In genomic region chr11:86802601-86803051, GRCh38 we compare ENCODE assay signal across 8 cellular contexts. TPM values are rescaled to one million over a fixed set of nuclear protein-coding genes. Genes with fewer than 3 reads are reported as not detected.
DNase-seq lines count a peak whose midpoint lies in the region; ATAC-seq, FAIRE-seq and TF ChIP-seq lines count a peak whose summit lies in the region.

No MANE protein-coding gene starts in this region.

- TF ChIP-seq EP300 in GM12878 (IDR thresholded peaks at IDR 0.05; ENCODE audit: borderline replicate concordance in 1 of 2, control insufficient read depth in 1 of 2, low read depth in 2 of 2, low read length in 2 of 2) (no peak), suprapubic skin (IDR thresholded peaks at IDR 0.05) (no peak)

- no peaks in the 10 kb centered on the region for H3K36me3 ChIP-seq in GM12878 (ENCODE audit: control insufficient read depth in 2 of 2, insufficient read depth in 2 of 2, low read length in 1 of 2)
- no peaks in the 10 kb centered on the region for H3K36me3 ChIP-seq in suprapubic skin

- no peak overlapping the region for H3K4me2 ChIP-seq in GM12878 (ENCODE audit: control insufficient read depth, insufficient read depth)

- H3K4me1 ChIP-seq in GM12878 (ENCODE audit: control insufficient read depth, insufficient read depth, low read length) (no peaks in the 10 kb centered on the region), suprapubic skin (peaks cover 44% of the 10 kb centered on the region)

- no peaks in the 10 kb centered on the region for H3K9me3 ChIP-seq in GM12878 (replicated peaks; ENCODE audit: control insufficient read depth, insufficient read depth, low read length)
- no peaks in the 10 kb centered on the region for H3K9me3 ChIP-seq in suprapubic skin

- peaks cover 5 to 6% of the 10 kb centered on the region in 2 experiments; a peak in 3 of 4 replicates for H3K27me3 ChIP-seq in GM12878 (replicated peaks in 1 of 2; ENCODE audit: control insufficient read depth in 2 of 2, insufficient read depth in 2 of 2, low read length in 1 of 2)
- H3K27me3 ChIP-seq in suprapubic skin = no peaks in the 10 kb centered on the region

- ATAC-seq in GM12878 (peak; percentile 54), HG03135 (IDR thresholded peaks at IDR 0.05; ENCODE audit: unreplicated experiment) (no peak), HG03571 (IDR thresholded peaks at IDR 0.05; ENCODE audit: unreplicated experiment) (no peak)

- no peak overlapping the region for H3K9ac ChIP-seq in GM12878 (ENCODE audit: control insufficient read depth, insufficient read depth, low read length)

- H2AFZ ChIP-seq in GM12878 (ENCODE audit: control insufficient read depth, low read depth, low read length) = no peak overlapping the region

- H4K20me1 ChIP-seq in GM12878 (ENCODE audit: control insufficient read depth, insufficient read depth) = no peaks in the 10 kb centered on the region

- SMC1A ChIA-PET in GM12878 (lab: Charles Lee; ENCODE audit: uncharacterized antibody, unreplicated experiment) = no interaction called here

- TF ChIP-seq CTCF in GM20000 (IDR thresholded peaks at IDR 0.05; ENCODE audit: extremely low read depth, missing control alignments) = no peak
- TF ChIP-seq CTCF in GM12878 (IDR thresholded peaks at IDR 0.05 in 2 of 3, conservative IDR thresholded peaks at IDR 0.05 in 1 of 3; ENCODE audit: control insufficient read depth in 2 of 3, extremely low read depth in 1 of 3, insufficient read depth in 1 of 3, low read depth in 3 of 3, low read length in 3 of 3) = peak; percentile 13 to 20 (median 17); a peak in 2 of 6 replicates
- peak; percentile 1 to 56 for TF ChIP-seq CTCF in suprapubic skin (IDR thresholded peaks at IDR 0.05)

- DNase-seq in Caki2 (ENCODE audit: low read depth) (peak; percentile 74), GM20000 (ENCODE audit: low spot score) (peak; percentile 33), NCI-H2107 (lab: John Stamatoyannopoulos, UW) (peak; percentile 21), GM12878 (ENCODE audit: low read depth, low spot score) (no peak), kidney glomerular epithelial cell (lab: John Stamatoyannopoulos, UW) (peak; percentile 96), suprapubic skin (ENCODE audit: low spot score in 2 of 2) (no peak)

- FAIRE-seq in GM12878 (lab: Jason Lieb, UNC) = no peak

- intact Hi-C loops in GM12878 (cut with micrococcal nuclease; ENCODE audit: unreplicated experiment) = no loop called here

- no peak for TF ChIP-seq RAD21 in GM12878 (IDR thresholded peaks at IDR 0.05; ENCODE audit: insufficient read depth, low read depth, low read length)

- POLR2A ChIA-PET in GM12878 (lab: Charles Lee) = no interaction called here

- TF ChIP-seq POLR2A in GM12878 (IDR thresholded peaks at IDR 0.05; ENCODE audit: low read depth, low read length) (no peak), suprapubic skin (IDR thresholded peaks at IDR 0.05) (no peak)

- WGBS in GM12878 (ENCODE audit: insufficient coverage, insufficient replicate concordance, low lambda C conversion rate, missing lambda C conversion rate) = 2% methylated on average over 3 of the region's 3 CpGs
- WGBS in suprapubic skin = 32% methylated on average over 3 of the region's 3 CpGs

- in situ Hi-C loops in Caki2 (cut with HindIII; ENCODE audit: low pct_unique_long_range_greater_than_20kb, low sequenced_read_pairs) = no loop called here
- in situ Hi-C loops in GM12878 (cut with MboI) = loop anchor here (25.0 kb wide), 1 partner anchor 1215 kb away; no protein-coding TSS in a partner anchor

- RAD21 ChIA-PET in GM12878 (lab: Charles Lee; ENCODE audit: unreplicated experiment) = no interaction called here

- H3K79me2 ChIP-seq in GM12878 (ENCODE audit: control insufficient read depth, insufficient read depth, low read length) = no peaks in the 10 kb centered on the region

- H3K27ac ChIP-seq in GM12878 (ENCODE audit: control insufficient read depth, insufficient read depth) = no peak overlapping the region
- H3K27ac ChIP-seq in suprapubic skin = no peak overlapping the region

- CTCF ChIA-PET in GM12878 (lab: Yijun Ruan, JAX) = interaction anchor here (1.1 kb wide), 1 partner anchor 127 kb away, joined by 4 read pairs; no protein-coding TSS in a partner anchor

- H3K4me3 ChIP-seq in GM12878 (no peak overlapping the region), suprapubic skin (peak overlapping the region; percentile 66)

- no TSS peak for BruUV-seq in GM12878 (replicated peaks; lab: Mats Ljungman, UMichigan)

TF ChIP-seq in GM12878, 131 proteins besides CTCF, POLR2A, EP300 and RAD21 (continues in another document):
- TF ChIP-seq POLR2AphosphoS5 (IDR thresholded peaks at IDR 0.05; ENCODE audit: low read length) (no peak), TARDBP (IDR thresholded peaks at IDR 0.05; ENCODE audit: borderline replicate concordance) (no peak), IRF4 (IDR thresholded peaks at IDR 0.05; ENCODE audit: low read depth, low read length) (no peak), MXI1 (IDR thresholded peaks at IDR 0.05; ENCODE audit: low read depth, low read length) (no peak), RELB (IDR thresholded peaks at IDR 0.05; ENCODE audit: low read depth) (no peak), REST (IDR thresholded peaks at IDR 0.05; ENCODE audit: low read depth, low read length) (no peak), SMC3 (IDR thresholded peaks at IDR 0.05; ENCODE audit: borderline replicate concordance, low read length) (no peak; the same call in 1 of the 2 replicates), ELK1 (IDR thresholded peaks at IDR 0.05; ENCODE audit: low read depth, low read length) (no peak), SMARCA5 (IDR thresholded peaks at IDR 0.05) (no peak)

RNA-seq across cellular contexts. Expression of gene PRSS23, which starts 2.3 kb away (rescaled TPM):
- 47.9 and 67.9 TPM in 2 replicates for total RNA-seq in Caki2 (2014; rRNA removed; shearing (Covaris generic); ENCODE audit: low replicate concordance)
- not detected in 2 replicates for total RNA-seq in GM12878 (2013; cell fraction: nucleolus; rRNA removed)
- 0.05 TPM in 1 of 2 replicates, not detected in the other for total RNA-seq in GM12878 (2014; rRNA removed)
- total RNA-seq in GM12878 (2014; rRNA removed; fragmentation: Illumina TruSeq; extraction: Trizol) = not detected in 2 replicates
- 0.13 and 0.21 TPM in 2 replicates for total RNA-seq in GM12878 (2021)
- not detected for polyA plus RNA-seq in GM12878 (2011; ENCODE audit: low read depth)
- polyA plus RNA-seq in GM12878 (2011; rRNA removed) = 0.04 and 0.16 TPM in 2 replicates
- polyA plus RNA-seq in GM12878 (2011; cell fraction: cytosol; rRNA removed) = 0.03 and 0.05 TPM in 2 replicates
- not detected in 2 replicates for polyA plus RNA-seq in GM12878 (2011; cell fraction: nucleus; rRNA removed)
- polyA plus RNA-seq in GM12878 (2012) = not detected in 2 replicates
- 0.03 TPM in 1 of 2 replicates, not detected in the other for polyA plus RNA-seq in GM12878 (2014; fragmentation: Illumina TruSeq; extraction: Trizol)
- not detected for polyA plus RNA-seq in GM12878 (2014; fragmentation: Nextera tagmentation; extraction: Ambion mirVana)
- polyA plus RNA-seq in GM12878 (2014; rRNA removed) = 0.05 TPM in 1 of 2 replicates, not detected in the other
- polyA plus RNA-seq in GM12878 (2016; fragmentation: Nextera tagmentation; extraction: Ambion mirVana) = under 1 TPM in 1 of 2 experiments, not detected in 1; 0.39 TPM
- polyA minus RNA-seq in GM12878 (2011; rRNA and poly(A)+ RNA removed) = 0.37 TPM in 1 of 2 replicates, not detected in the other
- polyA minus RNA-seq in GM12878 (2011; cell fraction: cytosol; rRNA and poly(A)+ RNA removed) = 4.8 and 6.5 TPM in 2 replicates
- 0.57 TPM in 1 of 2 replicates, not detected in the other for polyA minus RNA-seq in GM12878 (2011; cell fraction: nucleus; rRNA and poly(A)+ RNA removed)
- total RNA-seq in suprapubic skin = 10 to 100 TPM; 13.0 to 29.1 (median 18.9) TPM

Comparison
In these comparisons a context has a peak if more than half of its experiments do, and no peak if none do; other contexts are left out.
1. DNase-seq: peak in Caki2 (single experiment), GM20000 (single experiment), NCI-H2107 (single experiment) and kidney glomerular epithelial cell (single experiment); none in GM12878 (single experiment) and suprapubic skin (0 of 2).
2. RNA of gene PRSS23, which starts 2.3 kb away (total RNA-seq): 47.9 to 67.9 TPM in Caki2 and 13.0 to 29.1 TPM in suprapubic skin; 0.05 to 0.21 TPM in GM12878; every median in the first group is over 10 times any median in the second.